1 cellular context compared by ENCODE assay signal in the genomic region with DNA sequence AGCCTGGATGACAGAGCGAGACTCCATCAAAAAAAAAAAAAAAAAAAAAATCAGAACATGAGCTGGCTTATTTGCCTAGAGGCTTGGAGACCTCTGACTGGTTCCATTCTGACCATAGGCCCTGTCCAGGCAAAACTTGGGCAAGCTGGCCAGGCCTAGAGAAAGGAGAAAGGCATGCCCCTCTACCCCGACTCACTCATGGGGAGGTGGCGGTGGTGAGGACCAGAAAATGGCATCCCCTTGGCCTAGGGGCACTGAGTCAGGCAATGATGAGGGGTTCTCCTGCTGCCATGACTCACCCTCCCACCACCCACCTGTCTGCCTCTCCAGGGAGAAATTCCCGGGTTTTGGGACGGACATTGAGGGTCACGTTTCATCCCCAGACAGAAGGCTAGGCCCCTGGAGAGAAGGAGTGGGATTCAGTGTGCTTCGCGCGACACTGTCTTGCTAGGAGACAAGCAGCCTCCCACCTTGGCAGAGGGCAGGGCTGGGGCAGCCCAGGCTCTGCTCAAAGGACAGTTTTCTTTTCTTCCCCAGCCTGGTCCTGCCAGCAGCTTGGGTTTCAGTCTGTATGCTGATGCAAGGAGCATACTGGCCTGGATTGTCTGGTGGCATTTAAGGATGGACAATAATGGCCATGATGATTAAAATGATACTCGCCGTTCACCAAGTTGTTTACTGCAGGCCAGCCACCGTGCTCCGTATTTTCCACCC.
TF ChIP-seq lines count a peak whose summit lies in the region.

No MANE protein-coding gene starts in this region.

TF ChIP-seq in HEK293, 187 proteins besides CTCF, POLR2A, EP300 and RAD21 (continued from another document):
- TF ChIP-seq, protein P1, sequence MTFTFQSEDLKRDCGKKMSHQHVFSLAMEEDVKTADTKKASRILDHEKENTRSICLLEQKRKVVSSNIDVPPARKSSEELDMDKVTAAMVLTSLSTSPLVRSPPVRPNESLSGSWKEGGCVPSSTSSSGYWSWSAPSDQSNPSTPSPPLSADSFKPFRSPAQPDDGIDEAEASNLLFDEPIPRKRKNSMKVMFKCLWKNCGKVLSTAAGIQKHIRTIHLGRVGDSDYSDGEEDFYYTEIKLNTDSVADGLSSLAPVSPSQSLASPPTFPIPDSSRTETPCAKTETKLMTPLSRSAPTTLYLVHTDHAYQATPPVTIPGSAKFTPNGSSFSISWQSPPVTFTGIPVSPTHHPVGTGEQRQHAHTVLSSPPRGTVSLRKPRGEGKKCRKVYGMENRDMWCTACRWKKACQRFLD (tag by site-specific recombination; IDR thresholded peaks at IDR 0.05), result no peak
- TF ChIP-seq, protein P2, sequence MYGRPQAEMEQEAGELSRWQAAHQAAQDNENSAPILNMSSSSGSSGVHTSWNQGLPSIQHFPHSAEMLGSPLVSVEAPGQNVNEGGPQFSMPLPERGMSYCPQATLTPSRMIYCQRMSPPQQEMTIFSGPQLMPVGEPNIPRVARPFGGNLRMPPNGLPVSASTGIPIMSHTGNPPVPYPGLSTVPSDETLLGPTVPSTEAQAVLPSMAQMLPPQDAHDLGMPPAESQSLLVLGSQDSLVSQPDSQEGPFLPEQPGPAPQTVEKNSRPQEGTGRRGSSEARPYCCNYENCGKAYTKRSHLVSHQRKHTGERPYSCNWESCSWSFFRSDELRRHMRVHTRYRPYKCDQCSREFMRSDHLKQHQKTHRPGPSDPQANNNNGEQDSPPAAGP (tag by site-specific recombination; IDR thresholded peaks at IDR 0.05), result 0 out of 2 replicates have a peak, but pooled peaks have one; percentile 27
- no peak for TF ChIP-seq REPIN1 (tag by site-specific recombination; IDR thresholded peaks at IDR 0.05; ENCODE audit: low read depth)
- TF ChIP-seq ZNF561 (tag by site-specific recombination; IDR thresholded peaks at IDR 0.05; ENCODE audit: borderline replicate concordance), result no peak
- TF ChIP-seq, protein P3, sequence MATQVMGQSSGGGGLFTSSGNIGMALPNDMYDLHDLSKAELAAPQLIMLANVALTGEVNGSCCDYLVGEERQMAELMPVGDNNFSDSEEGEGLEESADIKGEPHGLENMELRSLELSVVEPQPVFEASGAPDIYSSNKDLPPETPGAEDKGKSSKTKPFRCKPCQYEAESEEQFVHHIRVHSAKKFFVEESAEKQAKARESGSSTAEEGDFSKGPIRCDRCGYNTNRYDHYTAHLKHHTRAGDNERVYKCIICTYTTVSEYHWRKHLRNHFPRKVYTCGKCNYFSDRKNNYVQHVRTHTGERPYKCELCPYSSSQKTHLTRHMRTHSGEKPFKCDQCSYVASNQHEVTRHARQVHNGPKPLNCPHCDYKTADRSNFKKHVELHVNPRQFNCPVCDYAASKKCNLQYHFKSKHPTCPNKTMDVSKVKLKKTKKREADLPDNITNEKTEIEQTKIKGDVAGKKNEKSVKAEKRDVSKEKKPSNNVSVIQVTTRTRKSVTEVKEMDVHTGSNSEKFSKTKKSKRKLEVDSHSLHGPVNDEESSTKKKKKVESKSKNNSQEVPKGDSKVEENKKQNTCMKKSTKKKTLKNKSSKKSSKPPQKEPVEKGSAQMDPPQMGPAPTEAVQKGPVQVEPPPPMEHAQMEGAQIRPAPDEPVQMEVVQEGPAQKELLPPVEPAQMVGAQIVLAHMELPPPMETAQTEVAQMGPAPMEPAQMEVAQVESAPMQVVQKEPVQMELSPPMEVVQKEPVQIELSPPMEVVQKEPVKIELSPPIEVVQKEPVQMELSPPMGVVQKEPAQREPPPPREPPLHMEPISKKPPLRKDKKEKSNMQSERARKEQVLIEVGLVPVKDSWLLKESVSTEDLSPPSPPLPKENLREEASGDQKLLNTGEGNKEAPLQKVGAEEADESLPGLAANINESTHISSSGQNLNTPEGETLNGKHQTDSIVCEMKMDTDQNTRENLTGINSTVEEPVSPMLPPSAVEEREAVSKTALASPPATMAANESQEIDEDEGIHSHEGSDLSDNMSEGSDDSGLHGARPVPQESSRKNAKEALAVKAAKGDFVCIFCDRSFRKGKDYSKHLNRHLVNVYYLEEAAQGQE (tag by site-specific recombination; IDR thresholded peaks at IDR 0.05), result no peak
- no peak for TF ChIP-seq YY1 (tag by site-specific recombination; IDR thresholded peaks at IDR 0.05)
